In the genomic region with DNA sequence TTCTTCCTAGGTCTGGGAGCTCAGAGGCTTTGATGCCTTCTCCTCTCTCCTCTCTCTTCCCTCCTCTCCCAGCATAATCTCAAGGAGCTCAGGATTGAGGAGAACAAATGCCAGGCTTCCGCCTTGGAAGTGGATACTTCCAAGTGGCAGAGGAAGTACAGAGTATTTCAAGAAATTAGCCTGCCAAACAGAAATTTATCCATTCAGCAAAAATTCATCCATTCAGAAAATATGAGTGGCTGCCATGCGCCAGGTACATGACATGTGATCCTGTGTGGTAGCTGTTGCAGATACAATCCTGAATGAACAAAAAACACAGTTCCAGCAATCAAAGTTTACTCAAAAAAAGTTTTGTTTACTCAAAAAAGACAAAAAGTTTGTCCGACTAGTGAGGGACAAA, we compare ENCODE assay signal across 21 cellular contexts. TPM values are rescaled to one million over a fixed set of nuclear protein-coding genes. Genes with fewer than 3 reads are reported as not detected.
A peak's percentile ranks its signal among the peaks of the same experiment; 100 is the strongest.
DNase-seq lines count a peak whose midpoint lies in the region; ATAC-seq and TF ChIP-seq lines count a peak whose summit lies in the region.
"Had no signal": no experiment of that assay in that cellular context is flagged by ENCODE, and none has a peak within 500 bp of the region (broad histone marks: within the 10 kb centered on the region; RNA-seq: fewer than 3 reads in every experiment).

No MANE protein-coding gene starts in this region.

- no peaks in the 10 kb centered on the region for H3K27me3 Mint-ChIP-seq in T-helper 2 cell treated with Interferon-gamma antibody and Interleukin-4, amounts not matched to agents 5 μg/mL and 100 μg/mL, for 36 hours (ENCODE audit: low read depth)
- no peaks in the 10 kb centered on the region for H3K27me3 Mint-ChIP-seq in Caco-2 (ENCODE audit: insufficient read depth, unreplicated experiment)
- H3K27me3 Mint-ChIP-seq in activated T-helper 2 cell treated with anti-CD3 and anti-CD28 coated beads, Interferon-gamma antibody, Interleukin-2, Interleukin-4, amounts not matched to agents 10 μg/mL and 5 μg/mL and 100 μg/mL, durations not matched to agents 14 hours and 24 hours and 36 hours (ENCODE audit: low read depth) = peaks cover 1% of the 10 kb centered on the region
- H3K27me3 Mint-ChIP-seq in nephron (ENCODE audit: low read depth) = peaks cover 15% of the 10 kb centered on the region
- H3K27me3 Mint-ChIP-seq in Calu3 (ENCODE audit: unreplicated experiment) = no peaks in the 10 kb centered on the region

- intact Hi-C loops in Caco-2 (cut with micrococcal nuclease; ENCODE audit: unreplicated experiment) (no loop called here), Calu3 (cut with micrococcal nuclease; ENCODE audit: unreplicated experiment) (no loop called here)
- intact Hi-C loops in activated T-helper 2 cell treated with anti-CD3 and anti-CD28 coated beads, Interferon-gamma antibody, Interleukin-2, Interleukin-4, amounts not matched to agents 10 μg/mL and 5 μg/mL and 100 μg/mL, durations not matched to agents 14 hours and 24 hours and 36 hours (cut with micrococcal nuclease) = no loop called here

- H3K4me1 ChIP-seq in Caco-2 = no peaks in the 10 kb centered on the region

- no peaks in the 10 kb centered on the region for H3K36me3 ChIP-seq in Caco-2 (ENCODE audit: control insufficient read depth, insufficient read depth, low read length)

- no peaks in the 10 kb centered on the region for H3K9me3 Mint-ChIP-seq in T-helper 2 cell treated with Interferon-gamma antibody and Interleukin-4, amounts not matched to agents 5 μg/mL and 100 μg/mL, for 36 hours
- H3K9me3 Mint-ChIP-seq in Caco-2 (ENCODE audit: unreplicated experiment) = no peaks in the 10 kb centered on the region
- no peaks in the 10 kb centered on the region for H3K9me3 Mint-ChIP-seq in activated T-helper 2 cell treated with anti-CD3 and anti-CD28 coated beads, Interferon-gamma antibody, Interleukin-2, Interleukin-4, amounts not matched to agents 10 μg/mL and 5 μg/mL and 100 μg/mL, durations not matched to agents 14 hours and 24 hours and 36 hours
- no peaks in the 10 kb centered on the region for H3K9me3 Mint-ChIP-seq in nephron
- H3K9me3 Mint-ChIP-seq in Calu3 (ENCODE audit: low read depth, unreplicated experiment) = no peaks in the 10 kb centered on the region

- no peaks in the 10 kb centered on the region for H3K9me3 ChIP-seq in Caco-2

- DNase-seq in T-helper 2 cell treated with Interferon-gamma antibody and Interleukin-4, amounts not matched to agents 5 μg/mL and 100 μg/mL, for 36 hours (ENCODE audit: low spot score) = no peak
- DNase-seq in T-helper 2 cell = no peak
- DNase-seq in Caco-2 = no peak
- no peak for DNase-seq in activated T-helper 2 cell treated with anti-CD3 and anti-CD28 coated beads, Interferon-gamma antibody, Interleukin-2, Interleukin-4, amounts not matched to agents 10 μg/mL and 5 μg/mL and 100 μg/mL, durations not matched to agents 14 hours and 24 hours and 36 hours (ENCODE audit: low spot score)
- DNase-seq in Calu3 = no peak
- DNase-seq in stimulated activated CD4-positive, alpha-beta T cell treated with anti-CD3 and anti-CD28 coated beads, Interleukin-2, amount 100 ng/mL, for 24 hours = no peak
- DNase-seq: DMS153, GOT3, KG1, NCI-H1417 treated with DMSO at 0.1 percent for 48 hours, NCI-H1930, NCI-H226, NCI-H524, NCI-H82, PC-3, RPMI8226, SHP77 treated with DMSO at 0.1 percent for 48 hours had no signal

- CTCF ChIA-PET in Caco-2 (lab: Charles Lee) = interaction anchor here (1.5 to 1.6 kb wide), 3 partner anchors 56 to 233 kb away, joined by 3 to 15 read pairs (median 9); partner anchors contain the start of gene ELOVL3
- CTCF ChIA-PET in Calu3 (lab: Charles Lee) = interaction anchor here (1.5 kb wide), 1 partner anchor 182 kb away, joined by 10 read pairs; no protein-coding TSS in a partner anchor

- TF ChIP-seq CTCF in Caco-2 (IDR thresholded peaks at IDR 0.05; ENCODE audit: insufficient read depth in 1 of 2, low read depth in 1 of 2, low read length in 1 of 2, severe bottlenecking in 1 of 2, unreplicated experiment in 1 of 2) (no peak), nephron (IDR thresholded peaks at IDR 0.05; ENCODE audit: unreplicated experiment in 3 of 3) (no peak), Calu3 (IDR thresholded peaks at IDR 0.05; ENCODE audit: unreplicated experiment) (no peak)

- H3K4me3 ChIP-seq in Caco-2 (ENCODE audit: low read depth, low read length) = no peak overlapping the region
- H3K4me3 ChIP-seq: GM12878 had no signal

- BruUV-seq in Caco-2 (replicated peaks; lab: Mats Ljungman, UMichigan) (no TSS peak), Calu3 (replicated peaks; lab: Mats Ljungman, UMichigan) (no TSS peak)

- POLR2A ChIA-PET in Caco-2 (lab: Charles Lee) = no interaction called here

- H3K36me3 Mint-ChIP-seq in T-helper 2 cell treated with Interferon-gamma antibody and Interleukin-4, amounts not matched to agents 5 μg/mL and 100 μg/mL, for 36 hours (ENCODE audit: low read depth) = peaks cover under 1% of the 10 kb centered on the region
- H3K36me3 Mint-ChIP-seq in Caco-2 (ENCODE audit: insufficient read depth, unreplicated experiment) = no peaks in the 10 kb centered on the region
- peaks cover under 1% of the 10 kb centered on the region for H3K36me3 Mint-ChIP-seq in activated T-helper 2 cell treated with anti-CD3 and anti-CD28 coated beads, Interferon-gamma antibody, Interleukin-2, Interleukin-4, amounts not matched to agents 10 μg/mL and 5 μg/mL and 100 μg/mL, durations not matched to agents 14 hours and 24 hours and 36 hours (ENCODE audit: low read depth)
- no peaks in the 10 kb centered on the region for H3K36me3 Mint-ChIP-seq in nephron (ENCODE audit: low read depth)
- peaks cover 6% of the 10 kb centered on the region for H3K36me3 Mint-ChIP-seq in Calu3 (ENCODE audit: insufficient read depth, unreplicated experiment)
- H3K36me3 Mint-ChIP-seq: CD14-positive monocyte had no signal

- H3K4me1 Mint-ChIP-seq in T-helper 2 cell treated with Interferon-gamma antibody and Interleukin-4, amounts not matched to agents 5 μg/mL and 100 μg/mL, for 36 hours (ENCODE audit: low read depth) = peaks cover 7% of the 10 kb centered on the region
- H3K4me1 Mint-ChIP-seq in Caco-2 (ENCODE audit: low read depth, unreplicated experiment) = no peaks in the 10 kb centered on the region
- H3K4me1 Mint-ChIP-seq in activated T-helper 2 cell treated with anti-CD3 and anti-CD28 coated beads, Interferon-gamma antibody, Interleukin-2, Interleukin-4, amounts not matched to agents 10 μg/mL and 5 μg/mL and 100 μg/mL, durations not matched to agents 14 hours and 24 hours and 36 hours (ENCODE audit: low read depth) = peaks cover 3% of the 10 kb centered on the region
- peaks cover 9% of the 10 kb centered on the region for H3K4me1 Mint-ChIP-seq in nephron
- no peaks in the 10 kb centered on the region for H3K4me1 Mint-ChIP-seq in Calu3 (ENCODE audit: low read depth, unreplicated experiment)

- H3K4me3 Mint-ChIP-seq in T-helper 2 cell treated with Interferon-gamma antibody and Interleukin-4, amounts not matched to agents 5 μg/mL and 100 μg/mL, for 36 hours = peak overlapping the region; percentile 36
- H3K4me3 Mint-ChIP-seq in Caco-2 (ENCODE audit: unreplicated experiment) (peak overlapping the region; percentile 48), nephron (peak overlapping the region; percentile 53 to 68 (median 62)), Calu3 (ENCODE audit: low read depth, unreplicated experiment) (no peak overlapping the region)
- peak overlapping the region; percentile 47 for H3K4me3 Mint-ChIP-seq in activated T-helper 2 cell treated with anti-CD3 and anti-CD28 coated beads, Interferon-gamma antibody, Interleukin-2, Interleukin-4, amounts not matched to agents 10 μg/mL and 5 μg/mL and 100 μg/mL, durations not matched to agents 14 hours and 24 hours and 36 hours (ENCODE audit: low read depth)
- H3K4me3 Mint-ChIP-seq: CD14-positive monocyte had no signal

- no peaks in the 10 kb centered on the region for H3K27me3 ChIP-seq in Caco-2 (replicated peaks; ENCODE audit: control insufficient read depth, insufficient read depth, low read length)

- no peak overlapping the region for H3K27ac Mint-ChIP-seq in T-helper 2 cell treated with Interferon-gamma antibody and Interleukin-4, amounts not matched to agents 5 μg/mL and 100 μg/mL, for 36 hours
- no peak overlapping the region for H3K27ac Mint-ChIP-seq in Caco-2 (ENCODE audit: unreplicated experiment)
- no peak overlapping the region for H3K27ac Mint-ChIP-seq in activated T-helper 2 cell treated with anti-CD3 and anti-CD28 coated beads, Interferon-gamma antibody, Interleukin-2, Interleukin-4, amounts not matched to agents 10 μg/mL and 5 μg/mL and 100 μg/mL, durations not matched to agents 14 hours and 24 hours and 36 hours
- H3K27ac Mint-ChIP-seq in nephron = no peak overlapping the region
- H3K27ac Mint-ChIP-seq in Calu3 (ENCODE audit: unreplicated experiment) = no peak overlapping the region
- H3K27ac Mint-ChIP-seq: CD14-positive monocyte had no signal

- no peak for ATAC-seq in HG02763 (IDR thresholded peaks at IDR 0.05; ENCODE audit: unreplicated experiment)
- ATAC-seq: PC-3 had no signal

RNA-seq across cellular contexts. Expression of gene NOLC1, which starts 18.4 kb away (rescaled TPM):
- total RNA-seq in Caco-2 (2022) (137 and 147 TPM in 2 replicates), Calu3 (2022) (78.4 and 93.3 TPM in 2 replicates)
- total RNA-seq in activated T-helper 2 cell treated with anti-CD3 and anti-CD28 coated beads, Interferon-gamma antibody, Interleukin-2, Interleukin-4, amounts not matched to agents 10 μg/mL and 5 μg/mL and 100 μg/mL, durations not matched to agents 14 hours and 24 hours and 36 hours = 195 and 196 TPM in 2 replicates

RNA-seq across cellular contexts. Expression of gene PPRC1, which starts 37.8 kb away (rescaled TPM):
- total RNA-seq in Caco-2 (2022) (66.6 and 68.5 TPM in 2 replicates), Calu3 (2022) (43.9 and 49.3 TPM in 2 replicates)
- 91.3 and 94.1 TPM in 2 replicates for total RNA-seq in activated T-helper 2 cell treated with anti-CD3 and anti-CD28 coated beads, Interferon-gamma antibody, Interleukin-2, Interleukin-4, amounts not matched to agents 10 μg/mL and 5 μg/mL and 100 μg/mL, durations not matched to agents 14 hours and 24 hours and 36 hours

RNA-seq across cellular contexts. Expression of gene LDB1, which starts 50.4 kb away (rescaled TPM):
- total RNA-seq in Caco-2 (2022) (52.3 and 52.4 TPM in 2 replicates), Calu3 (2022) (25.8 and 27.5 TPM in 2 replicates)
- total RNA-seq in activated T-helper 2 cell treated with anti-CD3 and anti-CD28 coated beads, Interferon-gamma antibody, Interleukin-2, Interleukin-4, amounts not matched to agents 10 μg/mL and 5 μg/mL and 100 μg/mL, durations not matched to agents 14 hours and 24 hours and 36 hours = 71.8 and 74.8 TPM in 2 replicates

RNA-seq across cellular contexts. Expression of gene ELOVL3, which starts 55.5 kb away (rescaled TPM):
- 1.4 and 2.2 TPM in 2 replicates for total RNA-seq in Caco-2 (2022)
- total RNA-seq in activated T-helper 2 cell treated with anti-CD3 and anti-CD28 coated beads, Interferon-gamma antibody, Interleukin-2, Interleukin-4, amounts not matched to agents 10 μg/mL and 5 μg/mL and 100 μg/mL, durations not matched to agents 14 hours and 24 hours and 36 hours = not detected in 2 replicates
- total RNA-seq in Calu3 (2022) = 0.27 and 0.35 TPM in 2 replicates
